ENCODE assay signal across 20 cellular contexts in the genomic region with DNA sequence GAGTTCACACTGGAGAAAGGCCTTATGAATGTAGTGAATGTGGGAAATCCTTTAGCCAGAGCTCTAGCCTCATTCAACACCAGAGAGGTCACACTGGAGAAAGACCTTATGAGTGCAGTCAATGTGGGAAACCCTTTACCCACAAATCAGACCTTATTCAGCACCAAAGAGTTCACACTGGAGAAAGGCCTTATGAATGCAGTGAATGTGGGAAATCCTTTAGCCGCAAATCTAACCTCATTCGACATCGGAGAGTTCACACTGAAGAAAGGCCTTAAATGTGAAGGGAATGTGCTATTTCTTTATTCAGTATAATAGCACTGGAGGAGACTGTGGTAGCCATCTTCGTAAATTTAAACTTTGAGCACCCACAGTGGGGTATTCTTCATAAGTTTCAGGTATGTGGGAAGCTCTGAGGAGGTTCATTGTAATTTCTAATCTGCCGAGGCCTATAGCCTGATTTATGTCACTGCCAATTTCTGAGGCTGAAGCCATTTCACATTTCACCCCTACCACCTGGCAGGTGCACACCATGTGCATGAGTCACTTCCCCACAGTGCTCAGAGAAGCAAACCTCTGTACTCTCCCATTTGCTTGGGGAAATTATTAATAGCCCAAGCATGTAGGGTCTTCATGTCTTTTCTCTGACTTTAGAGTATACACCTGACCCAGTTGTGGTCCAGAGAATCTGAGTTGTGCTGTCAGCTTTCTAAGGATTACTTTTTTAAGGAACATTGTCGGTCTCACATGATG. TPM values are rescaled to one million over a fixed set of nuclear protein-coding genes. Genes with fewer than 3 reads are reported as not detected.
DNase-seq lines count a peak whose midpoint lies in the region; ATAC-seq and TF ChIP-seq lines count a peak whose summit lies in the region.
"Had no signal": no experiment of that assay in that cellular context is flagged by ENCODE, and none has a peak within 500 bp of the region (broad histone marks: within the 10 kb centered on the region; RNA-seq: fewer than 3 reads in every experiment).

No MANE protein-coding gene starts in this region.

- no peak for DNase-seq in effector memory CD4-positive, alpha-beta T cell
- DNase-seq in progenitor cell of endocrine pancreas (ENCODE audit: low spot score, unreplicated experiment) (no peak), DMS 273 treated with DMSO at 0.1 percent for 48 hours (lab: John Stamatoyannopoulos, UW) (no peak), right cardiac atrium (no peak)
- DNase-seq: activated CD4-positive, alpha-beta T cell treated with anti-CD3 and anti-CD28 coated beads, Interleukin-2, amount 10 ng/mL, durations not matched to agents 7 days and 5 days; activated naive CD8-positive, alpha-beta T cell treated with anti-CD3 and anti-CD28 coated beads, Interleukin-2, amount 10 ng/mL, durations not matched to agents 7 days and 5 days; body of pancreas; H7; heart right ventricle; NCI-H1105 treated with DMSO at 0.1 percent for 48 hours; NCI-H2081 treated with DMSO at 0.1 percent for 48 hours; NCI-H510A treated with DMSO at 0.1 percent for 48 hours; spleen; stimulated activated CD4-positive, alpha-beta T cell treated with anti-CD3 and anti-CD28 coated beads, Interleukin-4, amount 100 ng/mL, for 24 hours; stimulated activated naive CD8-positive, alpha-beta T cell treated with anti-CD3 and anti-CD28 coated beads, Interleukin-15, amount 100 ng/mL, for 72 hours had no signal

- 97% methylated on average over 6 of the region's 6 CpGs for WGBS in right cardiac atrium

- peaks cover 64% of the 10 kb centered on the region for H3K9me3 Mint-ChIP-seq in progenitor cell of endocrine pancreas (ENCODE audit: low read depth)

- H3K36me3 Mint-ChIP-seq in progenitor cell of endocrine pancreas (ENCODE audit: insufficient read depth) = peaks cover 81% of the 10 kb centered on the region

- intact Hi-C loops in right cardiac atrium (cut with DNase I) = no loop called here

- no peaks in the 10 kb centered on the region for H3K4me1 ChIP-seq in HUES6 (ENCODE audit: control insufficient read depth, insufficient read depth, low read length)
- no peaks in the 10 kb centered on the region for H3K4me1 ChIP-seq in effector memory CD4-positive, alpha-beta T cell (ENCODE audit: control insufficient read depth, insufficient read depth, low read length, poor library complexity, severe bottlenecking)
- no peaks in the 10 kb centered on the region for H3K4me1 ChIP-seq in right cardiac atrium (ENCODE audit: control insufficient read depth, insufficient read depth, low read length)

- no peak for TF ChIP-seq CTCF in progenitor cell of endocrine pancreas (IDR thresholded peaks at IDR 0.05; ENCODE audit: unreplicated experiment)

- H3K27ac ChIP-seq in HUES6 (ENCODE audit: low read depth, low read length) (no peak overlapping the region), right cardiac atrium (ENCODE audit: low read length) (no peak overlapping the region)
- H3K27ac ChIP-seq in effector memory CD4-positive, alpha-beta T cell (ENCODE audit: insufficient read depth, low read length, poor library complexity, severe bottlenecking) = no peak overlapping the region
- H3K27ac ChIP-seq: body of pancreas, heart right ventricle, neutrophil, SK-N-MC, spleen had no signal

- H3K4me3 Mint-ChIP-seq in progenitor cell of endocrine pancreas (ENCODE audit: low read depth) = no peak overlapping the region
- H3K4me3 Mint-ChIP-seq: activated CD4-positive, alpha-beta T cell treated with anti-CD3 and anti-CD28 coated beads, Interleukin-2, amount 10 ng/mL, durations not matched to agents 7 days and 5 days; activated naive CD8-positive, alpha-beta T cell treated with anti-CD3 and anti-CD28 coated beads, Interleukin-2, amount 10 ng/mL, durations not matched to agents 7 days and 5 days; stimulated activated naive CD8-positive, alpha-beta T cell treated with anti-CD3 and anti-CD28 coated beads, Interleukin-15, amount 100 ng/mL, for 72 hours; type B pancreatic cell had no signal

- no peaks in the 10 kb centered on the region for H3K27me3 Mint-ChIP-seq in progenitor cell of endocrine pancreas
- H3K27me3 Mint-ChIP-seq: activated CD4-positive, alpha-beta T cell treated with anti-CD3 and anti-CD28 coated beads, Interleukin-2, amount 10 ng/mL, durations not matched to agents 7 days and 5 days; activated naive CD8-positive, alpha-beta T cell treated with anti-CD3 and anti-CD28 coated beads, Interleukin-2, amount 10 ng/mL, durations not matched to agents 7 days and 5 days; stimulated activated naive CD8-positive, alpha-beta T cell treated with anti-CD3 and anti-CD28 coated beads, Interleukin-15, amount 100 ng/mL, for 72 hours; type B pancreatic cell had no signal

- 0 out of 2 replicates have a peak overlapping the region, but pooled peaks have one; percentile 7 for H3K4me3 ChIP-seq in HUES6 (ENCODE audit: low read depth, low read length)
- peak overlapping the region; percentile 10 for H3K4me3 ChIP-seq in effector memory CD4-positive, alpha-beta T cell (ENCODE audit: insufficient read depth, low read depth, low read length, poor library complexity, severe bottlenecking)
- H3K4me3 ChIP-seq in right cardiac atrium (ENCODE audit: low read length) = no peak overlapping the region
- H3K4me3 ChIP-seq: body of pancreas, heart right ventricle had no signal

- H3K9ac ChIP-seq in HUES6 (ENCODE audit: low read length) = no peak overlapping the region

- H3K27ac Mint-ChIP-seq in progenitor cell of endocrine pancreas = peak overlapping the region; percentile 82
- H3K27ac Mint-ChIP-seq: activated CD4-positive, alpha-beta T cell treated with anti-CD3 and anti-CD28 coated beads, Interleukin-2, amount 10 ng/mL, durations not matched to agents 7 days and 5 days; activated naive CD8-positive, alpha-beta T cell treated with anti-CD3 and anti-CD28 coated beads, Interleukin-2, amount 10 ng/mL, durations not matched to agents 7 days and 5 days; type B pancreatic cell had no signal

- H3K36me3 ChIP-seq in HUES6 (ENCODE audit: control insufficient read depth, insufficient read depth, low read length) = peaks cover 75% of the 10 kb centered on the region
- H3K36me3 ChIP-seq in effector memory CD4-positive, alpha-beta T cell (ENCODE audit: control insufficient read depth, insufficient read depth, low read length) = peaks cover 44% of the 10 kb centered on the region
- H3K36me3 ChIP-seq: neutrophil had no signal

- ATAC-seq in right cardiac atrium = no peak
- ATAC-seq: body of pancreas; heart right ventricle; stimulated activated naive CD8-positive, alpha-beta T cell treated with anti-CD3 and anti-CD28 coated beads, Interleukin-15, amount 100 ng/mL, for 72 hours had no signal

- H3K27me3 ChIP-seq in HUES6 (ENCODE audit: control insufficient read depth, insufficient read depth, low read length) = no peaks in the 10 kb centered on the region
- no peaks in the 10 kb centered on the region for H3K27me3 ChIP-seq in effector memory CD4-positive, alpha-beta T cell (replicated peaks; ENCODE audit: control insufficient read depth, insufficient read depth, low read length, poor library complexity, severe bottlenecking)
- no peaks in the 10 kb centered on the region for H3K27me3 ChIP-seq in right cardiac atrium (ENCODE audit: control insufficient read depth, insufficient read depth)
- H3K27me3 ChIP-seq: body of pancreas, heart right ventricle, neutrophil, spleen had no signal

- peaks cover 3% of the 10 kb centered on the region for H3K4me1 Mint-ChIP-seq in progenitor cell of endocrine pancreas (ENCODE audit: low read depth)

- peaks cover 85% of the 10 kb centered on the region for H3K9me3 ChIP-seq in HUES6 (ENCODE audit: control insufficient read depth, insufficient read depth, low read depth, low read length)
- H3K9me3 ChIP-seq in effector memory CD4-positive, alpha-beta T cell (ENCODE audit: control insufficient read depth, low read length) = peaks cover 64% of the 10 kb centered on the region
- peaks cover 29% of the 10 kb centered on the region for H3K9me3 ChIP-seq in right cardiac atrium (ENCODE audit: control insufficient read depth, low read length)

RNA-seq across cellular contexts. Expression of a gene that starts 6.4 kb away (rescaled TPM):
- total RNA-seq in progenitor cell of endocrine pancreas = 10.9 and 13.6 TPM in 2 replicates
- 1 to 10 TPM; 3.1 to 5.7 (median 4.2) TPM for total RNA-seq in right cardiac atrium
- polyA plus RNA-seq in right cardiac atrium = 2.0 TPM

RNA-seq across cellular contexts. Expression of a gene that starts 19.5 kb away (rescaled TPM):
- not detected in 2 replicates for total RNA-seq in progenitor cell of endocrine pancreas
- total RNA-seq in right cardiac atrium = under 1 TPM in 3 of 4 donors, not detected in 1; 0.23 to 0.37 (median 0.33) TPM
- 0.16 TPM for polyA plus RNA-seq in right cardiac atrium
- total RNA-seq: activated CD4-positive, alpha-beta T cell treated with anti-CD3 and anti-CD28 coated beads, Interleukin-2, amount 10 ng/mL, durations not matched to agents 7 days and 5 days; activated naive CD8-positive, alpha-beta T cell treated with anti-CD3 and anti-CD28 coated beads, Interleukin-2, amount 10 ng/mL, durations not matched to agents 7 days and 5 days; body of pancreas; Daoy; H7 had no signal
- polyA plus RNA-seq: spleen had no signal

RNA-seq across cellular contexts. Expression of a gene that starts 20.8 kb away (rescaled TPM):
- 39.0 and 43.3 TPM in 2 replicates for total RNA-seq in progenitor cell of endocrine pancreas
- total RNA-seq in right cardiac atrium = 10 to 100 TPM in 1 of 4 donors, 1 to 10 TPM in 3; 7.2 to 10.1 (median 8.1) TPM
- polyA plus RNA-seq in right cardiac atrium = 4.5 TPM
- total RNA-seq: Daoy had no signal

RNA-seq across cellular contexts. Expression of a gene that starts 39.2 kb away (rescaled TPM):
- 11.7 and 15.4 TPM in 2 replicates for total RNA-seq in progenitor cell of endocrine pancreas
- total RNA-seq in right cardiac atrium = 10 to 100 TPM in 1 of 4 donors, 1 to 10 TPM in 3; 8.1 to 11.5 (median 8.8) TPM
- polyA plus RNA-seq in right cardiac atrium = 4.8 TPM

RNA-seq across cellular contexts. Expression of a gene that starts 55.2 kb away (rescaled TPM):
- total RNA-seq in progenitor cell of endocrine pancreas (25.1 and 26.0 TPM in 2 replicates), right cardiac atrium (10 to 100 TPM; 11.9 to 15.0 (median 13.6) TPM)
- 8.0 TPM for polyA plus RNA-seq in right cardiac atrium
